14 cellular contexts compared by ENCODE assay signal in genomic region chr7:132618271-132618955, GRCh38. TPM values are rescaled to one million over a fixed set of nuclear protein-coding genes. Genes with fewer than 3 reads are reported as not detected.
"Had no signal": no experiment of that assay in that cellular context is flagged by ENCODE, and none has a peak within 500 bp of the region (broad histone marks: within the 10 kb centered on the region; RNA-seq: fewer than 3 reads in every experiment).

No MANE protein-coding gene starts in this region.

- ATAC-seq: activated CD4-positive, CD25-positive, alpha-beta regulatory T cell treated with anti-CD3 and anti-CD28 coated beads, Interleukin-2, amount 50 U/mL, for 24 hours; activated naive CD8-positive, alpha-beta T cell treated with anti-CD3 and anti-CD28 coated beads, Interleukin-2, amount 50 U/mL, for 24 hours; foreskin keratinocyte; left colon; mucosa of descending colon; naive thymus-derived CD4-positive, alpha-beta T cell had no signal

- H3K4me1 ChIP-seq: ascending aorta, foreskin keratinocyte had no signal

- H3K27ac ChIP-seq: ascending aorta, cardiac muscle cell, foreskin keratinocyte, tibial artery had no signal

- H3K4me3 ChIP-seq: ascending aorta, cardiac muscle cell, lung, mucosa of descending colon, tibial artery had no signal

- DNase-seq: activated naive CD4-positive, alpha-beta T cell treated with anti-CD3 and anti-CD28 coated beads for 36 hours; activated naive CD8-positive, alpha-beta T cell treated with anti-CD3 and anti-CD28 coated beads, Interleukin-2, amount 50 U/mL, for 24 hours; activated T-cell treated with anti-CD3 and anti-CD28 coated beads, Interleukin-2, amount 50 U/mL, for 1 hour; foreskin keratinocyte; left colon; mucosa of descending colon; naive thymus-derived CD4-positive, alpha-beta T cell; stimulated activated CD4-positive, alpha-beta T cell treated with anti-CD3 and anti-CD28 coated beads, Interleukin-2, amount 100 ng/mL, for 48 hours; stimulated activated naive CD4-positive, alpha-beta T cell; tibial artery had no signal

- H3K36me3 ChIP-seq: ascending aorta, cardiac muscle cell, tibial artery had no signal

- H3K27me3 ChIP-seq: ascending aorta had no signal

- H3K9me3 ChIP-seq: ascending aorta, mucosa of descending colon, tibial artery had no signal

RNA-seq across cellular contexts. Expression of gene PLXNA4, which starts 42.1 kb away (rescaled TPM):
- total RNA-seq: foreskin keratinocyte had no signal
- polyA plus RNA-seq: foreskin keratinocyte had no signal
